Comparison of ENCODE assay signal across 1 cellular context in genomic region chr16:79597277-79597676, GRCh38.
TF ChIP-seq lines count a peak whose summit lies in the region.

No MANE protein-coding gene starts in this region.

TF ChIP-seq in H1, 55 proteins besides CTCF, POLR2A, EP300 and RAD21 (continued from another document):
- no peak for TF ChIP-seq TAF7 (optimal IDR thresholded peaks at IDR 0.05; ENCODE audit: borderline replicate concordance, low read depth, low read length)
- no peak for TF ChIP-seq BACH1 (IDR thresholded peaks at IDR 0.05; ENCODE audit: low read length)
- TF ChIP-seq EZH2 (IDR thresholded peaks at IDR 0.05; ENCODE audit: low read depth, low read length, severe bottlenecking) = no peak
- TF ChIP-seq SIRT6 (IDR thresholded peaks at IDR 0.05; ENCODE audit: low read length) = no peak
